Comparison of ENCODE assay signal across 8 cellular contexts in genomic region chr16:89505204-89506112, GRCh38. TPM values are rescaled to one million over a fixed set of nuclear protein-coding genes. Genes with fewer than 3 reads are reported as not detected.
DNase-seq lines count a peak whose midpoint lies in the region; ATAC-seq and TF ChIP-seq lines count a peak whose summit lies in the region.

No MANE protein-coding gene starts in this region.

- TF ChIP-seq CTCF in IMR-90 (conservative IDR thresholded peaks at IDR 0.05; ENCODE audit: low read depth, low read length), result no peak
- TF ChIP-seq CTCF in MCF 10A (IDR thresholded peaks at IDR 0.05; ENCODE audit: unreplicated experiment), result no peak

- dilution Hi-C loops in IMR-90 (cut with HindIII; ENCODE audit: low sequenced_read_pairs, unreplicated experiment), result no loop called here

- DNase-seq in AG08395 (ENCODE audit: low spot score) (peak; percentile 66), IMR-90 (peak; percentile 93), UCSD-AML1 (lab: John Stamatoyannopoulos, UW; ENCODE audit: unreplicated experiment) (peak; percentile 87), MCF 10A (ENCODE audit: unreplicated experiment) (peak; percentile 93), cerebellar nuclear complex (lab: John Stamatoyannopoulos, UW) (no peak)
- DNase-seq in stimulated activated CD4-positive, alpha-beta T cell treated with anti-CD3 and anti-CD28 coated beads, Interleukin-1b, Interleukin-23, amount 100 ng/mL, for 4 hours (ENCODE audit: low read depth in 2 of 2), result peak; percentile 66 to 82

- H3K27me3 Mint-ChIP-seq in MCF 10A (ENCODE audit: insufficient read depth, unreplicated experiment), result no peaks in the 10 kb centered on the region

- in situ Hi-C loops in IMR-90 (cut with MboI; ENCODE audit: low sequenced_read_pairs), result loop anchor here (10.0 kb wide), 1 partner anchor 171 kb away; no protein-coding TSS in a partner anchor

- H2AK9ac ChIP-seq in IMR-90 (replicated peaks; ENCODE audit: low read depth, low read length, poor library complexity), result peak overlapping the region; percentile 93

- peak overlapping the region; percentile 56 to 76 for H4K8ac ChIP-seq in IMR-90 (ENCODE audit: low read depth in 2 of 2, low read length in 2 of 2)

- H4K20me1 ChIP-seq in IMR-90 (ENCODE audit: insufficient read depth, low read length), result peaks cover 19% of the 10 kb centered on the region

- H2AK5ac ChIP-seq in IMR-90 (ENCODE audit: low read depth, low read length), result peak overlapping the region; percentile 83

- peak overlapping the region; percentile 66 for H2BK120ac ChIP-seq in IMR-90 (ENCODE audit: low read depth, low read length)

- peak; percentile 15 for ATAC-seq in IMR-90 (ENCODE audit: low read depth)

- H2BK15ac ChIP-seq in IMR-90 (ENCODE audit: low read depth, low read length), result peak overlapping the region; percentile 77; the same call in 1 of the 3 replicates

- POLR2A ChIA-PET in IMR-90 (lab: Charles Lee; ENCODE audit: unreplicated experiment), result no interaction called here
- POLR2A ChIA-PET in MCF 10A (lab: Yijun Ruan, JAX), result interaction anchor here (0.6 to 3.3 kb wide), 10 partner anchors 10 to 189 kb away, joined by 3 to 18 read pairs (median 4); no protein-coding TSS in a partner anchor

- H3K9ac ChIP-seq in IMR-90 (ENCODE audit: low read depth, low read length), result peak overlapping the region; percentile 8; the same call in 1 of the 2 replicates

- CTCF ChIA-PET in IMR-90 (lab: Yijun Ruan, JAX) (no interaction called here), MCF 10A (lab: Yijun Ruan, JAX) (interaction anchor here (0.7 to 1.0 kb wide), 2 partner anchors 31 to 50 kb away, joined by 3 read pairs; no protein-coding TSS in a partner anchor)

- peak overlapping the region; percentile 76 for H3K14ac ChIP-seq in IMR-90 (replicated peaks; ENCODE audit: low read depth, low read length)

- no peaks in the 10 kb centered on the region for H3K9me3 ChIP-seq in IMR-90 (ENCODE audit: control insufficient read depth, insufficient read depth, low read length)

- 29% methylated on average over 12 of the region's 20 CpGs; no CpG with 5 or more reads in 1 of the 2 experiments for WGBS in IMR-90 (ENCODE audit: extremely low coverage in 2 of 2, insufficient read length in 1 of 2), 2 experiments

- peaks cover 24% of the 10 kb centered on the region for H3K4me1 Mint-ChIP-seq in MCF 10A (ENCODE audit: insufficient read depth, unreplicated experiment)

- H3K4me1 ChIP-seq in IMR-90 (ENCODE audit: control insufficient read depth, insufficient read depth, low read length), result peaks cover 15% of the 10 kb centered on the region

- H2BK5ac ChIP-seq in IMR-90 (ENCODE audit: low read depth, low read length, poor library complexity, severe bottlenecking), result peak overlapping the region; percentile 59

- peak overlapping the region; percentile 90 for H2AFZ ChIP-seq in IMR-90 (replicated peaks; ENCODE audit: low read length, poor library complexity)

- H3K4me3 Mint-ChIP-seq in MCF 10A (ENCODE audit: unreplicated experiment), result peak overlapping the region; percentile 61

- peak overlapping the region; percentile 3 for H4K5ac ChIP-seq in IMR-90 (ENCODE audit: low read depth, low read length)

- H3K36me3 ChIP-seq in IMR-90 (ENCODE audit: control insufficient read depth, insufficient read depth, low read length), result peaks cover under 1% of the 10 kb centered on the region

- H3K23ac ChIP-seq in IMR-90 (ENCODE audit: low read depth, low read length), result peak overlapping the region; percentile 40

- H3K9me1 ChIP-seq in IMR-90 (ENCODE audit: insufficient read depth, low read length), result peaks cover 14% of the 10 kb centered on the region

- H3K18ac ChIP-seq in IMR-90 (ENCODE audit: low read depth, low read length), result 0 out of 2 replicates have a peak overlapping the region, but pooled peaks have one; percentile 6

- peak overlapping the region; percentile 78 for H3K27ac Mint-ChIP-seq in MCF 10A (ENCODE audit: low read depth, unreplicated experiment)

- peak overlapping the region; percentile 53; the same call in 1 of the 2 replicates for H3K56ac ChIP-seq in IMR-90 (ENCODE audit: extremely low read depth, insufficient read depth, low read length)

- no peaks in the 10 kb centered on the region for H3K9me3 Mint-ChIP-seq in MCF 10A (ENCODE audit: unreplicated experiment)

- peak; percentile 29; the same call in 1 of the 2 replicates for TF ChIP-seq RAD21 in IMR-90 (IDR thresholded peaks at IDR 0.05; ENCODE audit: low read length)

- peaks cover 15% of the 10 kb centered on the region for H3K36me3 Mint-ChIP-seq in MCF 10A (ENCODE audit: insufficient read depth, unreplicated experiment)

- H3K27me3 ChIP-seq in IMR-90 (ENCODE audit: control insufficient read depth, insufficient read depth, low read length) (no peaks in the 10 kb centered on the region), layer of hippocampus (ENCODE audit: control insufficient read depth, insufficient read depth, low read length) (no peaks in the 10 kb centered on the region)

- no TSS peak for BruUV-seq in IMR-90 (replicated peaks; lab: Mats Ljungman, UMichigan)
- no TSS peak for BruUV-seq in MCF 10A (replicated peaks; lab: Mats Ljungman, UMichigan)

- H3K4me2 ChIP-seq in IMR-90 (ENCODE audit: low read depth, low read length), result peak overlapping the region; percentile 2

- peak overlapping the region; percentile 90 for H4K91ac ChIP-seq in IMR-90 (ENCODE audit: insufficient read depth, low read depth, low read length)

- no peak overlapping the region for H3K4me3 ChIP-seq in IMR-90 (ENCODE audit: insufficient read depth, low read depth, low read length)

- peaks cover 8 to 36% of the 10 kb centered on the region in 2 experiments; a peak in 3 of 4 replicates for H3K79me1 ChIP-seq in IMR-90 (ENCODE audit: low read depth in 1 of 2, low read length in 2 of 2)

- H3K4ac ChIP-seq in IMR-90 (ENCODE audit: low read depth, low read length), result peak overlapping the region; percentile 65

- TF ChIP-seq POLR2A in GM19099 (IDR thresholded peaks at IDR 0.05; ENCODE audit: extremely low read depth, insufficient read length, low read depth), result peak; percentile 82
- TF ChIP-seq POLR2A in IMR-90 (IDR thresholded peaks at IDR 0.05; ENCODE audit: low read depth, low read length), result peak; percentile 77

- intact Hi-C loops in IMR-90 (cut with micrococcal nuclease), result loop anchor here (5.0 kb wide), 1 partner anchor 133 kb away; no protein-coding TSS in a partner anchor
- intact Hi-C loops in MCF 10A (cut with micrococcal nuclease), result loop anchor here (1.0 to 5.0 kb wide), 2 partner anchors 15 to 108 kb away; partner anchors contain the start of gene ANKRD11

- peak overlapping the region; percentile 60 for H3K27ac ChIP-seq in IMR-90 (ENCODE audit: insufficient read depth, low read length)
- peak overlapping the region; percentile 69 for H3K27ac ChIP-seq in layer of hippocampus (ENCODE audit: low read depth, low read length)

- H2BK20ac ChIP-seq in IMR-90 (ENCODE audit: low read depth, low read length), result peak overlapping the region; percentile 35; the same call in 1 of the 2 replicates

TF ChIP-seq in IMR-90, 13 proteins besides CTCF, POLR2A, EP300 and RAD21 (continues in another document):
- TF ChIP-seq NFE2L2 (IDR thresholded peaks at IDR 0.05; ENCODE audit: low read depth, low read length), result peak; percentile 16; the same call in 1 of the 2 replicates
- TF ChIP-seq MAFK (IDR thresholded peaks at IDR 0.05; ENCODE audit: low read depth, low read length), result no peak
- TF ChIP-seq CEBPB (IDR thresholded peaks at IDR 0.05; ENCODE audit: low read depth, low read length), result no peak
- TF ChIP-seq USF2 (IDR thresholded peaks at IDR 0.05; ENCODE audit: low read depth, low read length), result no peak
- TF ChIP-seq MXI1 (IDR thresholded peaks at IDR 0.05; ENCODE audit: borderline replicate concordance, low read depth, low read length), result no peak
- TF ChIP-seq FOS (IDR thresholded peaks at IDR 0.05; ENCODE audit: low read depth, low read length), result peak; percentile 53
- peak; percentile 22; the same call in 1 of the 2 replicates for TF ChIP-seq MAZ (IDR thresholded peaks at IDR 0.05; ENCODE audit: borderline replicate concordance, low read depth, low read length)
- TF ChIP-seq SMC3 (IDR thresholded peaks at IDR 0.05; ENCODE audit: low read depth, low read length), result 0 out of 2 replicates have a peak, but pooled peaks have one; percentile 20
- no peak for TF ChIP-seq RFX5 (IDR thresholded peaks at IDR 0.05; ENCODE audit: low read depth, low read length)
- TF ChIP-seq BHLHE40 (IDR thresholded peaks at IDR 0.05; ENCODE audit: low read depth, low read length), result peak; percentile 68
- TF ChIP-seq CHD1 (IDR thresholded peaks at IDR 0.05; ENCODE audit: low read depth, low read length), result no peak
- no peak for TF ChIP-seq RCOR1 (IDR thresholded peaks at IDR 0.05; ENCODE audit: insufficient replicate concordance, low read length)

RNA-seq across cellular contexts. Expression of gene SPG7, which starts 2.7 kb away (rescaled TPM):
- 95.3 and 96.8 TPM in 2 replicates for total RNA-seq in IMR-90 (2012; rRNA removed)
- polyA plus RNA-seq in IMR-90 (2012; rRNA removed), result 82.8 and 94.6 TPM in 2 replicates
- 49.9 and 71.5 TPM in 2 replicates for polyA plus RNA-seq in IMR-90 (2012; cell fraction: cytosol; rRNA removed)
- 594 and 800 TPM in 2 replicates for polyA plus RNA-seq in IMR-90 (2012; cell fraction: nucleus; rRNA removed; ENCODE audit: low replicate concordance)
- total RNA-seq in MCF 10A (2022), result 82.4 and 92.3 TPM in 2 replicates

RNA-seq across cellular contexts. Expression of gene ANKRD11, which starts 15.1 kb away (rescaled TPM):
- total RNA-seq in IMR-90 (2012; rRNA removed) (28.1 and 46.8 TPM in 2 replicates), MCF 10A (2022) (218 and 237 TPM in 2 replicates)
- 67.8 and 71.9 TPM in 2 replicates for polyA plus RNA-seq in IMR-90 (2012; rRNA removed)
- 50.6 and 79.2 TPM in 2 replicates for polyA plus RNA-seq in IMR-90 (2012; cell fraction: cytosol; rRNA removed)
- 174 and 231 TPM in 2 replicates for polyA plus RNA-seq in IMR-90 (2012; cell fraction: nucleus; rRNA removed; ENCODE audit: low replicate concordance)

RNA-seq across cellular contexts. Expression of gene RPL13, which starts 55.0 kb away (rescaled TPM):
- total RNA-seq in IMR-90 (2012; rRNA removed), result 1,549 and 2,098 TPM in 2 replicates
- polyA plus RNA-seq in IMR-90 (2012; rRNA removed), result 3,527 and 5,396 TPM in 2 replicates
- 7,098 and 10,427 TPM in 2 replicates for polyA plus RNA-seq in IMR-90 (2012; cell fraction: cytosol; rRNA removed)
- polyA plus RNA-seq in IMR-90 (2012; cell fraction: nucleus; rRNA removed; ENCODE audit: low replicate concordance), result 1,689 and 3,565 TPM in 2 replicates
- 3,133 and 3,148 TPM in 2 replicates for total RNA-seq in MCF 10A (2022)

Comparison
In these comparisons a context has a peak if more than half of its experiments do, and no peak if none do; other contexts are left out.
1. DNase-seq: peak in AG08395 (single experiment), IMR-90 (single experiment), UCSD-AML1 (single experiment), MCF 10A (single experiment) and stimulated activated CD4-positive, alpha-beta T cell treated with anti-CD3 and anti-CD28 coated beads, Interleukin-1b, Interleukin-23, amount 100 ng/mL, for 4 hours (2 of 2); none in cerebellar nuclear complex (0 of 2).